In genomic region chrX:103716967-103717366, GRCh38 we compare ENCODE assay signal across 1 cellular context.
TF ChIP-seq lines count a peak whose summit lies in the region.

No MANE protein-coding gene starts in this region.

TF ChIP-seq in A549, 52 proteins besides CTCF, POLR2A, EP300 and RAD21 (continued from another document):
- TF ChIP-seq, protein P1, sequence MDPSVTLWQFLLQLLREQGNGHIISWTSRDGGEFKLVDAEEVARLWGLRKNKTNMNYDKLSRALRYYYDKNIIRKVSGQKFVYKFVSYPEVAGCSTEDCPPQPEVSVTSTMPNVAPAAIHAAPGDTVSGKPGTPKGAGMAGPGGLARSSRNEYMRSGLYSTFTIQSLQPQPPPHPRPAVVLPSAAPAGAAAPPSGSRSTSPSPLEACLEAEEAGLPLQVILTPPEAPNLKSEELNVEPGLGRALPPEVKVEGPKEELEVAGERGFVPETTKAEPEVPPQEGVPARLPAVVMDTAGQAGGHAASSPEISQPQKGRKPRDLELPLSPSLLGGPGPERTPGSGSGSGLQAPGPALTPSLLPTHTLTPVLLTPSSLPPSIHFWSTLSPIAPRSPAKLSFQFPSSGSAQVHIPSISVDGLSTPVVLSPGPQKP (IDR thresholded peaks at IDR 0.05; ENCODE audit: low read depth, low read length): no peak
- no peak for TF ChIP-seq CBX8 (IDR thresholded peaks at IDR 0.05)
- TF ChIP-seq, protein P2, sequence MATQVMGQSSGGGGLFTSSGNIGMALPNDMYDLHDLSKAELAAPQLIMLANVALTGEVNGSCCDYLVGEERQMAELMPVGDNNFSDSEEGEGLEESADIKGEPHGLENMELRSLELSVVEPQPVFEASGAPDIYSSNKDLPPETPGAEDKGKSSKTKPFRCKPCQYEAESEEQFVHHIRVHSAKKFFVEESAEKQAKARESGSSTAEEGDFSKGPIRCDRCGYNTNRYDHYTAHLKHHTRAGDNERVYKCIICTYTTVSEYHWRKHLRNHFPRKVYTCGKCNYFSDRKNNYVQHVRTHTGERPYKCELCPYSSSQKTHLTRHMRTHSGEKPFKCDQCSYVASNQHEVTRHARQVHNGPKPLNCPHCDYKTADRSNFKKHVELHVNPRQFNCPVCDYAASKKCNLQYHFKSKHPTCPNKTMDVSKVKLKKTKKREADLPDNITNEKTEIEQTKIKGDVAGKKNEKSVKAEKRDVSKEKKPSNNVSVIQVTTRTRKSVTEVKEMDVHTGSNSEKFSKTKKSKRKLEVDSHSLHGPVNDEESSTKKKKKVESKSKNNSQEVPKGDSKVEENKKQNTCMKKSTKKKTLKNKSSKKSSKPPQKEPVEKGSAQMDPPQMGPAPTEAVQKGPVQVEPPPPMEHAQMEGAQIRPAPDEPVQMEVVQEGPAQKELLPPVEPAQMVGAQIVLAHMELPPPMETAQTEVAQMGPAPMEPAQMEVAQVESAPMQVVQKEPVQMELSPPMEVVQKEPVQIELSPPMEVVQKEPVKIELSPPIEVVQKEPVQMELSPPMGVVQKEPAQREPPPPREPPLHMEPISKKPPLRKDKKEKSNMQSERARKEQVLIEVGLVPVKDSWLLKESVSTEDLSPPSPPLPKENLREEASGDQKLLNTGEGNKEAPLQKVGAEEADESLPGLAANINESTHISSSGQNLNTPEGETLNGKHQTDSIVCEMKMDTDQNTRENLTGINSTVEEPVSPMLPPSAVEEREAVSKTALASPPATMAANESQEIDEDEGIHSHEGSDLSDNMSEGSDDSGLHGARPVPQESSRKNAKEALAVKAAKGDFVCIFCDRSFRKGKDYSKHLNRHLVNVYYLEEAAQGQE (IDR thresholded peaks at IDR 0.05): no peak
- no peak for TF ChIP-seq RCOR1 (IDR thresholded peaks at IDR 0.05; ENCODE audit: low read depth, low read length)
- no peak for TF ChIP-seq BHLHE40 (IDR thresholded peaks at IDR 0.05; ENCODE audit: low read depth, low read length)
- no peak for TF ChIP-seq HOXA7 (CRISPR knock-in tag; IDR thresholded peaks at IDR 0.05)
- no peak for TF ChIP-seq SREBF2 (IDR thresholded peaks at IDR 0.05)
